ENCODE assay signal across 1 cellular context in genomic region chr19:46603752-46604241, GRCh38.
TF ChIP-seq lines count a peak whose summit lies in the region.

No MANE protein-coding gene starts in this region.

TF ChIP-seq in H1, 55 proteins besides CTCF, POLR2A, EP300 and RAD21:
- TF ChIP-seq KDM5A (IDR thresholded peaks at IDR 0.05; ENCODE audit: low read length) (no peak), TAF7 (optimal IDR thresholded peaks at IDR 0.05; ENCODE audit: borderline replicate concordance, low read depth, low read length) (no peak), NRF1 (IDR thresholded peaks at IDR 0.05; ENCODE audit: low read depth, low read length) (no peak), CHD2 (IDR thresholded peaks at IDR 0.05; ENCODE audit: low read length) (no peak), PHF8 (conservative IDR thresholded peaks at IDR 0.05; ENCODE audit: low read depth, low read length) (no peak), MAFK (IDR thresholded peaks at IDR 0.05; ENCODE audit: low read depth, low read length) (no peak)
- TF ChIP-seq, protein P1, sequence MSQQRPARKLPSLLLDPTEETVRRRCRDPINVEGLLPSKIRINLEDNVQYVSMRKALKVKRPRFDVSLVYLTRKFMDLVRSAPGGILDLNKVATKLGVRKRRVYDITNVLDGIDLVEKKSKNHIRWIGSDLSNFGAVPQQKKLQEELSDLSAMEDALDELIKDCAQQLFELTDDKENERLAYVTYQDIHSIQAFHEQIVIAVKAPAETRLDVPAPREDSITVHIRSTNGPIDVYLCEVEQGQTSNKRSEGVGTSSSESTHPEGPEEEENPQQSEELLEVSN (IDR thresholded peaks at IDR 0.05) = no peak
